18 cellular contexts compared by ENCODE assay signal in genomic region chr12:39390752-39391151, GRCh38. TPM values are rescaled to one million over a fixed set of nuclear protein-coding genes. Genes with fewer than 3 reads are reported as not detected.
DNase-seq lines count a peak whose midpoint lies in the region; ATAC-seq, FAIRE-seq and TF ChIP-seq lines count a peak whose summit lies in the region.
"Had no signal": no experiment of that assay in that cellular context is flagged by ENCODE, and none has a peak within 500 bp of the region (broad histone marks: within the 10 kb centered on the region; RNA-seq: fewer than 3 reads in every experiment).

No MANE protein-coding gene starts in this region.

- no peaks in the 10 kb centered on the region for H3K79me2 ChIP-seq in endothelial cell of umbilical vein (ENCODE audit: control insufficient read depth, insufficient read depth, low read length)

- dilution Hi-C loops in endothelial cell of umbilical vein (cut with MboI; ENCODE audit: extremely low pct_ligation_motif_present, low sequenced_read_pairs), result no loop called here

- no peaks in the 10 kb centered on the region for H3K27me3 Mint-ChIP-seq in natural killer cell (ENCODE audit: low read depth in 2 of 2)

- POLR2A ChIA-PET in endothelial cell of umbilical vein (lab: Charles Lee), result no interaction called here

- peak; percentile 68 for DNase-seq in bronchial epithelial cell (ENCODE audit: low read depth)
- no peak for DNase-seq in endothelial cell of umbilical vein (ENCODE audit: low read depth, low spot score)
- DNase-seq in foreskin keratinocyte, result peak in 1 of 2 donors; percentile 22
- DNase-seq in colonic mucosa, result no peak
- DNase-seq in natural killer cell, result no peak
- DNase-seq in thyroid gland, result no peak
- DNase-seq: C1 segment of cervical spinal cord; Calu3; CD4-positive, alpha-beta memory T cell; COR-L47; DMS53; DMS79 treated with DMSO at 0.1 percent for 48 hours; GF-D8; GOT3 had no signal

- peaks cover 7 to 8% of the 10 kb centered on the region in 2 donors for H3K4me1 Mint-ChIP-seq in natural killer cell

- H3K4me3 ChIP-seq in bronchial epithelial cell (ENCODE audit: low read depth, low read length) (no peak overlapping the region), endothelial cell of umbilical vein (replicated peaks in 1 of 3; ENCODE audit: insufficient read depth in 1 of 3, low read depth in 1 of 3, low read length in 3 of 3) (no peak overlapping the region), colonic mucosa (no peak overlapping the region), thyroid gland (replicated peaks in 1 of 3) (no peak overlapping the region)
- H3K4me3 ChIP-seq: HAP-1 had no signal

- CTCF ChIA-PET in endothelial cell of umbilical vein (lab: Charles Lee), result no interaction called here

- H4K20me1 ChIP-seq in endothelial cell of umbilical vein (replicated peaks; ENCODE audit: control insufficient read depth, extremely low read depth, insufficient read depth, low read length), result no peaks in the 10 kb centered on the region

- TF ChIP-seq CTCF in bronchial epithelial cell (IDR thresholded peaks at IDR 0.05; ENCODE audit: insufficient read depth, low read length, severe bottlenecking) (no peak), endothelial cell of umbilical vein (IDR thresholded peaks at IDR 0.05; ENCODE audit: extremely low read depth in 1 of 2, insufficient read depth in 1 of 2, low read depth in 1 of 2, low read length in 2 of 2) (no peak), foreskin keratinocyte (conservative IDR thresholded peaks at IDR 0.05) (no peak), colonic mucosa (IDR thresholded peaks at IDR 0.05) (no peak), natural killer cell (IDR thresholded peaks at IDR 0.05) (no peak), thyroid gland (IDR thresholded peaks at IDR 0.05) (no peak)

- H3K27me3 ChIP-seq in bronchial epithelial cell (ENCODE audit: control insufficient read depth, insufficient read depth, low read length), result no peaks in the 10 kb centered on the region
- H3K27me3 ChIP-seq in endothelial cell of umbilical vein (ENCODE audit: control insufficient read depth in 2 of 2, insufficient read depth in 2 of 2, low read length in 2 of 2), result no peaks in the 10 kb centered on the region
- no peaks in the 10 kb centered on the region for H3K27me3 ChIP-seq in foreskin keratinocyte
- H3K27me3 ChIP-seq in colonic mucosa, result no peaks in the 10 kb centered on the region
- H3K27me3 ChIP-seq in thyroid gland, result no peaks in the 10 kb centered on the region

- H3K36me3 Mint-ChIP-seq in natural killer cell, result no peaks in the 10 kb centered on the region

- intact Hi-C loops in endothelial cell of umbilical vein (cut with micrococcal nuclease), result no loop called here
- intact Hi-C loops in colonic mucosa (cut with DNase I), result no loop called here
- intact Hi-C loops in natural killer cell (cut with micrococcal nuclease), result no loop called here
- intact Hi-C loops in thyroid gland (cut with DNase I), result no loop called here

- no peaks in the 10 kb centered on the region for H3K9me3 ChIP-seq in endothelial cell of umbilical vein (replicated peaks; ENCODE audit: control insufficient read depth, insufficient read depth, low read length)
- no peaks in the 10 kb centered on the region for H3K9me3 ChIP-seq in colonic mucosa
- H3K9me3 ChIP-seq in thyroid gland, result no peaks in the 10 kb centered on the region
- H3K9me3 ChIP-seq: HAP-1 had no signal

- TF ChIP-seq POLR2A in endothelial cell of umbilical vein (IDR thresholded peaks at IDR 0.05; ENCODE audit: low read depth, low read length) (no peak), thyroid gland (IDR thresholded peaks at IDR 0.05) (no peak)

- no peak overlapping the region for H3K4me3 Mint-ChIP-seq in natural killer cell
- H3K4me3 Mint-ChIP-seq: CD4-positive, alpha-beta memory T cell had no signal

- H3K27ac ChIP-seq in endothelial cell of umbilical vein (ENCODE audit: insufficient read depth, low read depth, low read length) (no peak overlapping the region), foreskin keratinocyte (peak overlapping the region; percentile 6), colonic mucosa (no peak overlapping the region), thyroid gland (no peak overlapping the region)

- H3K9me1 ChIP-seq in endothelial cell of umbilical vein (replicated peaks; ENCODE audit: control insufficient read depth, extremely low read depth, insufficient read depth, low read length), result no peaks in the 10 kb centered on the region

- no peak overlapping the region for H3K27ac Mint-ChIP-seq in natural killer cell
- H3K27ac Mint-ChIP-seq: CD4-positive, alpha-beta memory T cell had no signal

- H3K9ac ChIP-seq in endothelial cell of umbilical vein (replicated peaks; ENCODE audit: extremely low read depth, insufficient read depth, low read length) (no peak overlapping the region), colonic mucosa (ENCODE audit: low read depth in 2 of 2, low read length in 2 of 2) (no peak overlapping the region)

- BruUV-seq in endothelial cell of umbilical vein (replicated peaks; lab: Mats Ljungman, UMichigan), result no TSS peak

- no peaks in the 10 kb centered on the region for H3K9me3 Mint-ChIP-seq in natural killer cell
- H3K9me3 Mint-ChIP-seq: CD4-positive, alpha-beta memory T cell had no signal

- H3K4me1 ChIP-seq in endothelial cell of umbilical vein (ENCODE audit: control insufficient read depth, extremely low read depth, insufficient read depth, low read length) (no peaks in the 10 kb centered on the region), foreskin keratinocyte (peaks cover 10% of the 10 kb centered on the region), colonic mucosa (no peaks in the 10 kb centered on the region), thyroid gland (peaks cover 5 to 8% of the 10 kb centered on the region in 2 donors)

- no peak overlapping the region for H2AFZ ChIP-seq in endothelial cell of umbilical vein (ENCODE audit: low read depth, low read length)

- H3K36me3 ChIP-seq in bronchial epithelial cell (ENCODE audit: control insufficient read depth, insufficient read depth, low read length) (no peaks in the 10 kb centered on the region), endothelial cell of umbilical vein (ENCODE audit: control insufficient read depth in 2 of 2, extremely low read depth in 1 of 2, insufficient read depth in 2 of 2, low read length in 2 of 2) (no peaks in the 10 kb centered on the region), colonic mucosa (no peaks in the 10 kb centered on the region), thyroid gland (no peaks in the 10 kb centered on the region)
- H3K36me3 ChIP-seq: HAP-1 had no signal

- no peak overlapping the region for H3K4me2 ChIP-seq in endothelial cell of umbilical vein (ENCODE audit: insufficient read depth, low read length)

- FAIRE-seq in bronchial epithelial cell (lab: Jason Lieb, UNC), result no peak
- peak; percentile 24 for FAIRE-seq in endothelial cell of umbilical vein (lab: Jason Lieb, UNC)
- FAIRE-seq: GM12891, GM18507, H54 had no signal

- ATAC-seq in foreskin keratinocyte (peak; percentile 63), natural killer cell (no peak)

TF ChIP-seq in endothelial cell of umbilical vein, 7 proteins besides CTCF, POLR2A, EP300 and RAD21:
- no peak for TF ChIP-seq POLR2AphosphoS5 (IDR thresholded peaks at IDR 0.05; ENCODE audit: insufficient read depth, low read depth, low read length)

RNA-seq across cellular contexts. Expression of gene KIF21A, which starts 52.2 kb away (rescaled TPM):
- 37.4 and 37.6 TPM in 2 replicates for total RNA-seq in bronchial epithelial cell
- total RNA-seq in endothelial cell of umbilical vein, result 9.6 and 10.1 TPM in 2 replicates
- polyA plus RNA-seq in endothelial cell of umbilical vein, result 1.6 and 1.8 TPM in 2 replicates
- 2.7 and 3.1 TPM in 2 replicates for polyA plus RNA-seq in endothelial cell of umbilical vein (2011; cell fraction: cytosol; rRNA removed)
- 11.4 and 14.5 TPM in 2 replicates for polyA plus RNA-seq in endothelial cell of umbilical vein (2011; cell fraction: nucleus; rRNA removed)
- polyA plus RNA-seq in endothelial cell of umbilical vein (2012), result 12.0 and 12.7 TPM in 2 replicates
- 7.5 and 8.7 TPM in 2 replicates for polyA minus RNA-seq in endothelial cell of umbilical vein
- polyA minus RNA-seq in endothelial cell of umbilical vein (2011; cell fraction: cytosol; rRNA and poly(A)+ RNA removed), result 25.1 TPM
- 23.9 and 37.0 TPM in 2 replicates for polyA minus RNA-seq in endothelial cell of umbilical vein (2011; cell fraction: nucleus; rRNA and poly(A)+ RNA removed)
- 25.3 and 26.4 TPM in 2 replicates for total RNA-seq in foreskin keratinocyte
- polyA plus RNA-seq in foreskin keratinocyte, result 4.1 and 5.8 TPM in 2 replicates
- total RNA-seq in colonic mucosa, result 10 to 100 TPM; 24.6 to 31.0 TPM
- total RNA-seq in natural killer cell, result 10 to 100 TPM; 11.5 to 31.6 (median 18.0) TPM
- total RNA-seq in thyroid gland, result 100 to 1,000 TPM in 1 of 4 donors, 10 to 100 TPM in 3; 17.5 to 149 (median 33.1) TPM
